Comparison of ENCODE assay signal across 2 cellular contexts in the genomic region with DNA sequence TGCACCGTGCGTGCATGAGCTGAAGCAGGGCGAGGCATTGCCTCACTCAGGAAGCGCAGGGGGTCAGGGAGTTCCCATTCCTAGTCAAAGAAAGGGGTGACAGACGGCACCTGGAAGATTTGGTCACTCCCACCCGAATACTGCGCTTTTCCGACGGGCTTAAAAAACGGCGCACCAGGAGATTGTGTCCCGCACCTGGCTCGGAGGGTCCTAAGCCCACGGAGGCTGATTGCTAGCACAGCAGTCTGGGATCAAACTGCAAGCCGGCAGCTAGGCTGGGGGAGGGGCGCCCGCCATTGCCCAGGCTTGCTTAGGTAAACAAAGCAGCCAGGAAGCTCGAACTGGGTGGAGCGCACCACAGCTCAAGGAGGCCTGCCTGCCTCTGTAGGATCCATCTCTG.
TF ChIP-seq lines count a peak whose summit lies in the region.
"Not testable (repeated sequence)": the region's sequence is repeated elsewhere in the genome, so short reads cannot be mapped to it uniquely, and the experiment has no call there.

No MANE protein-coding gene starts in this region.

TF ChIP-seq in K562, 482 proteins besides CTCF, POLR2A, EP300 and RAD21:
- 0 out of 4 replicates have a peak, but pooled peaks of 1 of the 2 experiments have one; percentile 12 for TF ChIP-seq NRF1 (conservative IDR thresholded peaks at IDR 0.05 in 1 of 2, IDR thresholded peaks at IDR 0.05 in 1 of 2)
- TF ChIP-seq POLR2G (IDR thresholded peaks at IDR 0.05; ENCODE audit: low read depth, low read length) = peak; percentile 39; the same call in 1 of the 2 replicates
- TF ChIP-seq ATF7 (IDR thresholded peaks at IDR 0.05) = peak; percentile 63
- 0 out of 2 replicates have a peak, but pooled peaks have one; percentile 25 for TF ChIP-seq RBFOX2 (IDR thresholded peaks at IDR 0.05; ENCODE audit: low read depth, low read length)
- TF ChIP-seq, protein P1, sequence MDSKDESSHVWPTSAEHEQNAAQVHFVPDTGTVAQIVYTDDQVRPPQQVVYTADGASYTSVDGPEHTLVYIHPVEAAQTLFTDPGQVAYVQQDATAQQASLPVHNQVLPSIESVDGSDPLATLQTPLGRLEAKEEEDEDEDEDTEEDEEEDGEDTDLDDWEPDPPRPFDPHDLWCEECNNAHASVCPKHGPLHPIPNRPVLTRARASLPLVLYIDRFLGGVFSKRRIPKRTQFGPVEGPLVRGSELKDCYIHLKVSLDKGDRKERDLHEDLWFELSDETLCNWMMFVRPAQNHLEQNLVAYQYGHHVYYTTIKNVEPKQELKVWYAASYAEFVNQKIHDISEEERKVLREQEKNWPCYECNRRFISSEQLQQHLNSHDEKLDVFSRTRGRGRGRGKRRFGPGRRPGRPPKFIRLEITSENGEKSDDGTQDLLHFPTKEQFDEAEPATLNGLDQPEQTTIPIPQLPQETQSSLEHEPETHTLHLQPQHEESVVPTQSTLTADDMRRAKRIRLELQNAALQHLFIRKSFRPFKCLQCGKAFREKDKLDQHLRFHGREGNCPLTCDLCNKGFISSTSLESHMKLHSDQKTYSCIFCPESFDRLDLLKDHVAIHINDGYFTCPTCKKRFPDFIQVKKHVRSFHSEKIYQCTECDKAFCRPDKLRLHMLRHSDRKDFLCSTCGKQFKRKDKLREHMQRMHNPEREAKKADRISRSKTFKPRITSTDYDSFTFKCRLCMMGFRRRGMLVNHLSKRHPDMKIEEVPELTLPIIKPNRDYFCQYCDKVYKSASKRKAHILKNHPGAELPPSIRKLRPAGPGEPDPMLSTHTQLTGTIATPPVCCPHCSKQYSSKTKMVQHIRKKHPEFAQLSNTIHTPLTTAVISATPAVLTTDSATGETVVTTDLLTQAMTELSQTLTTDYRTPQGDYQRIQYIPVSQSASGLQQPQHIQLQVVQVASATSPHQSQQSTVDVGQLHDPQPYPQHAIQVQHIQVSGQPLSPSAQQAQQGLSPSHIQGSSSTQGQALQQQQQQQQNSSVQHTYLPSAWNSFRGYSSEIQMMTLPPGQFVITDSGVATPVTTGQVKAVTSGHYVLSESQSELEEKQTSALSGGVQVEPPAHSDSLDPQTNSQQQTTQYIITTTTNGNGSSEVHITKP (IDR thresholded peaks at IDR 0.05; ENCODE audit: partially characterized antibody) = peak; percentile 90
- TF ChIP-seq FOXA3 (CRISPR knock-in tag; conservative IDR thresholded peaks at IDR 0.05 in 1 of 2, IDR thresholded peaks at IDR 0.05 in 1 of 2) = peak; percentile 23 to 90; a peak in 2 of 4 replicates
- 0 out of 4 replicates have a peak, but pooled peaks of 1 of the 2 experiments have one; percentile 28 for TF ChIP-seq FOXK2 (conservative IDR thresholded peaks at IDR 0.05 in 1 of 2, IDR thresholded peaks at IDR 0.05 in 1 of 2; ENCODE audit: low read depth in 2 of 2)

TF ChIP-seq in HepG2, 621 proteins besides CTCF, POLR2A, EP300 and RAD21 (continues in another document):
- not testable (repeated sequence) for TF ChIP-seq SOX6 (IDR thresholded peaks at IDR 0.05)
- TF ChIP-seq SOX6 (CRISPR knock-in tag; IDR thresholded peaks at IDR 0.05) (0 out of 2 replicates have a peak, but pooled peaks have one; percentile 11), FOXA3 (CRISPR knock-in tag; IDR thresholded peaks at IDR 0.05) (peak; percentile 82), ZMYM4 (CRISPR knock-in tag; IDR thresholded peaks at IDR 0.05) (peak; percentile 60; the same call in 1 of the 2 replicates), KAT8 (CRISPR knock-in tag; IDR thresholded peaks at IDR 0.05) (peak; percentile 31; the same call in 1 of the 2 replicates), MTA1 (CRISPR knock-in tag; IDR thresholded peaks at IDR 0.05; ENCODE audit: borderline replicate concordance) (peak; percentile 53; the same call in 1 of the 2 replicates), HNF4A (CRISPR knock-in tag; IDR thresholded peaks at IDR 0.05) (peak; percentile 24; the same call in 1 of the 2 replicates), KAT7 (CRISPR knock-in tag; IDR thresholded peaks at IDR 0.05; ENCODE audit: borderline replicate concordance) (0 out of 2 replicates have a peak, but pooled peaks have one; percentile 57), ZNF777 (CRISPR knock-in tag; IDR thresholded peaks at IDR 0.05) (peak; percentile 74), ELF1 (CRISPR knock-in tag; IDR thresholded peaks at IDR 0.05) (0 out of 2 replicates have a peak, but pooled peaks have one; percentile 40), RXRA (CRISPR knock-in tag; IDR thresholded peaks at IDR 0.05) (0 out of 2 replicates have a peak, but pooled peaks have one; percentile 28), KDM3A (CRISPR knock-in tag; IDR thresholded peaks at IDR 0.05; ENCODE audit: low read depth) (0 out of 2 replicates have a peak, but pooled peaks have one; percentile 33), ZNF782 (CRISPR knock-in tag; IDR thresholded peaks at IDR 0.05; ENCODE audit: borderline replicate concordance) (0 out of 2 replicates have a peak, but pooled peaks have one; percentile 20), GABPB1 (CRISPR knock-in tag; IDR thresholded peaks at IDR 0.05) (peak; percentile 65), ZNF501 (CRISPR knock-in tag; IDR thresholded peaks at IDR 0.05) (peak; percentile 61; the same call in 1 of the 2 replicates), GATAD2A (CRISPR knock-in tag; IDR thresholded peaks at IDR 0.05) (0 out of 2 replicates have a peak, but pooled peaks have one; percentile 9), KDM5B (CRISPR knock-in tag; IDR thresholded peaks at IDR 0.05; ENCODE audit: borderline replicate concordance) (0 out of 2 replicates have a peak, but pooled peaks have one; percentile 24)
- TF ChIP-seq, protein P2, sequence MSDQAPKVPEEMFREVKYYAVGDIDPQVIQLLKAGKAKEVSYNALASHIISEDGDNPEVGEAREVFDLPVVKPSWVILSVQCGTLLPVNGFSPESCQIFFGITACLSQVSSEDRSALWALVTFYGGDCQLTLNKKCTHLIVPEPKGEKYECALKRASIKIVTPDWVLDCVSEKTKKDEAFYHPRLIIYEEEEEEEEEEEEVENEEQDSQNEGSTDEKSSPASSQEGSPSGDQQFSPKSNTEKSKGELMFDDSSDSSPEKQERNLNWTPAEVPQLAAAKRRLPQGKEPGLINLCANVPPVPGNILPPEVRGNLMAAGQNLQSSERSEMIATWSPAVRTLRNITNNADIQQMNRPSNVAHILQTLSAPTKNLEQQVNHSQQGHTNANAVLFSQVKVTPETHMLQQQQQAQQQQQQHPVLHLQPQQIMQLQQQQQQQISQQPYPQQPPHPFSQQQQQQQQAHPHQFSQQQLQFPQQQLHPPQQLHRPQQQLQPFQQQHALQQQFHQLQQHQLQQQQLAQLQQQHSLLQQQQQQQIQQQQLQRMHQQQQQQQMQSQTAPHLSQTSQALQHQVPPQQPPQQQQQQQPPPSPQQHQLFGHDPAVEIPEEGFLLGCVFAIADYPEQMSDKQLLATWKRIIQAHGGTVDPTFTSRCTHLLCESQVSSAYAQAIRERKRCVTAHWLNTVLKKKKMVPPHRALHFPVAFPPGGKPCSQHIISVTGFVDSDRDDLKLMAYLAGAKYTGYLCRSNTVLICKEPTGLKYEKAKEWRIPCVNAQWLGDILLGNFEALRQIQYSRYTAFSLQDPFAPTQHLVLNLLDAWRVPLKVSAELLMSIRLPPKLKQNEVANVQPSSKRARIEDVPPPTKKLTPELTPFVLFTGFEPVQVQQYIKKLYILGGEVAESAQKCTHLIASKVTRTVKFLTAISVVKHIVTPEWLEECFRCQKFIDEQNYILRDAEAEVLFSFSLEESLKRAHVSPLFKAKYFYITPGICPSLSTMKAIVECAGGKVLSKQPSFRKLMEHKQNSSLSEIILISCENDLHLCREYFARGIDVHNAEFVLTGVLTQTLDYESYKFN (CRISPR knock-in tag; conservative IDR thresholded peaks at IDR 0.05) = peak; percentile 31; the same call in 1 of the 2 replicates
- TF ChIP-seq, protein P3, sequence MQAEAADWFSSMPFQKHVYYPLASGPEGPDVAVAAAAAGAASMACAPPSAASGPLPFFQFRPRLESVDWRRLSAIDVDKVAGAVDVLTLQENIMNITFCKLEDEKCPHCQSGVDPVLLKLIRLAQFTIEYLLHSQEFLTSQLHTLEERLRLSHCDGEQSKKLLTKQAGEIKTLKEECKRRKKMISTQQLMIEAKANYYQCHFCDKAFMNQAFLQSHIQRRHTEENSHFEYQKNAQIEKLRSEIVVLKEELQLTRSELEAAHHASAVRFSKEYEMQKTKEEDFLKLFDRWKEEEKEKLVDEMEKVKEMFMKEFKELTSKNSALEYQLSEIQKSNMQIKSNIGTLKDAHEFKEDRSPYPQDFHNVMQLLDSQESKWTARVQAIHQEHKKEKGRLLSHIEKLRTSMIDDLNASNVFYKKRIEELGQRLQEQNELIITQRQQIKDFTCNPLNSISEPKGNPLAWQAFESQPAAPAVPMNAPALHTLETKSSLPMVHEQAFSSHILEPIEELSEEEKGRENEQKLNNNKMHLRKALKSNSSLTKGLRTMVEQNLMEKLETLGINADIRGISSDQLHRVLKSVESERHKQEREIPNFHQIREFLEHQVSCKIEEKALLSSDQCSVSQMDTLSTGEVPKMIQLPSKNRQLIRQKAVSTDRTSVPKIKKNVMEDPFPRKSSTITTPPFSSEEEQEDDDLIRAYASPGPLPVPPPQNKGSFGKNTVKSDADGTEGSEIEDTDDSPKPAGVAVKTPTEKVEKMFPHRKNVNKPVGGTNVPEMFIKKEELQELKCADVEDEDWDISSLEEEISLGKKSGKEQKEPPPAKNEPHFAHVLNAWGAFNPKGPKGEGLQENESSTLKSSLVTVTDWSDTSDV (CRISPR knock-in tag; IDR thresholded peaks at IDR 0.05) = peak; percentile 48; the same call in 1 of the 2 replicates
- TF ChIP-seq, protein P4, sequence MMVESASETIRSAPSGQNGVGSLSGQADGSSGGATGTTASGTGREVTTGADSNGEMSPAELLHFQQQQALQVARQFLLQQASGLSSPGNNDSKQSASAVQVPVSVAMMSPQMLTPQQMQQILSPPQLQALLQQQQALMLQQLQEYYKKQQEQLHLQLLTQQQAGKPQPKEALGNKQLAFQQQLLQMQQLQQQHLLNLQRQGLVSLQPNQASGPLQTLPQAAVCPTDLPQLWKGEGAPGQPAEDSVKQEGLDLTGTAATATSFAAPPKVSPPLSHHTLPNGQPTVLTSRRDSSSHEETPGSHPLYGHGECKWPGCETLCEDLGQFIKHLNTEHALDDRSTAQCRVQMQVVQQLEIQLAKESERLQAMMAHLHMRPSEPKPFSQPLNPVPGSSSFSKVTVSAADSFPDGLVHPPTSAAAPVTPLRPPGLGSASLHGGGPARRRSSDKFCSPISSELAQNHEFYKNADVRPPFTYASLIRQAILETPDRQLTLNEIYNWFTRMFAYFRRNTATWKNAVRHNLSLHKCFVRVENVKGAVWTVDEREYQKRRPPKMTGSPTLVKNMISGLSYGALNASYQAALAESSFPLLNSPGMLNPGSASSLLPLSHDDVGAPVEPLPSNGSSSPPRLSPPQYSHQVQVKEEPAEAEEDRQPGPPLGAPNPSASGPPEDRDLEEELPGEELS (CRISPR knock-in tag; IDR thresholded peaks at IDR 0.05) = 0 out of 2 replicates have a peak, but pooled peaks have one; percentile 19
- TF ChIP-seq, protein P5, sequence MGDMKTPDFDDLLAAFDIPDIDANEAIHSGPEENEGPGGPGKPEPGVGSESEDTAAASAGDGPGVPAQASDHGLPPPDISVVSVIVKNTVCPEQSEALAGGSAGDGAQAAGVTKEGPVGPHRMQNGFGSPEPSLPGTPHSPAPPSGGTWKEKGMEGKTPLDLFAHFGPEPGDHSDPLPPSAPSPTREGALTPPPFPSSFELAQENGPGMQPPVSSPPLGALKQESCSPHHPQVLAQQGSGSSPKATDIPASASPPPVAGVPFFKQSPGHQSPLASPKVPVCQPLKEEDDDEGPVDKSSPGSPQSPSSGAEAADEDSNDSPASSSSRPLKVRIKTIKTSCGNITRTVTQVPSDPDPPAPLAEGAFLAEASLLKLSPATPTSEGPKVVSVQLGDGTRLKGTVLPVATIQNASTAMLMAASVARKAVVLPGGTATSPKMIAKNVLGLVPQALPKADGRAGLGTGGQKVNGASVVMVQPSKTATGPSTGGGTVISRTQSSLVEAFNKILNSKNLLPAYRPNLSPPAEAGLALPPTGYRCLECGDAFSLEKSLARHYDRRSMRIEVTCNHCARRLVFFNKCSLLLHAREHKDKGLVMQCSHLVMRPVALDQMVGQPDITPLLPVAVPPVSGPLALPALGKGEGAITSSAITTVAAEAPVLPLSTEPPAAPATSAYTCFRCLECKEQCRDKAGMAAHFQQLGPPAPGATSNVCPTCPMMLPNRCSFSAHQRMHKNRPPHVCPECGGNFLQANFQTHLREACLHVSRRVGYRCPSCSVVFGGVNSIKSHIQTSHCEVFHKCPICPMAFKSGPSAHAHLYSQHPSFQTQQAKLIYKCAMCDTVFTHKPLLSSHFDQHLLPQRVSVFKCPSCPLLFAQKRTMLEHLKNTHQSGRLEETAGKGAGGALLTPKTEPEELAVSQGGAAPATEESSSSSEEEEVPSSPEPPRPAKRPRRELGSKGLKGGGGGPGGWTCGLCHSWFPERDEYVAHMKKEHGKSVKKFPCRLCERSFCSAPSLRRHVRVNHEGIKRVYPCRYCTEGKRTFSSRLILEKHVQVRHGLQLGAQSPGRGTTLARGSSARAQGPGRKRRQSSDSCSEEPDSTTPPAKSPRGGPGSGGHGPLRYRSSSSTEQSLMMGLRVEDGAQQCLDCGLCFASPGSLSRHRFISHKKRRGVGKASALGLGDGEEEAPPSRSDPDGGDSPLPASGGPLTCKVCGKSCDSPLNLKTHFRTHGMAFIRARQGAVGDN (CRISPR knock-in tag; IDR thresholded peaks at IDR 0.05) = peak; percentile 55
- TF ChIP-seq, protein P6, sequence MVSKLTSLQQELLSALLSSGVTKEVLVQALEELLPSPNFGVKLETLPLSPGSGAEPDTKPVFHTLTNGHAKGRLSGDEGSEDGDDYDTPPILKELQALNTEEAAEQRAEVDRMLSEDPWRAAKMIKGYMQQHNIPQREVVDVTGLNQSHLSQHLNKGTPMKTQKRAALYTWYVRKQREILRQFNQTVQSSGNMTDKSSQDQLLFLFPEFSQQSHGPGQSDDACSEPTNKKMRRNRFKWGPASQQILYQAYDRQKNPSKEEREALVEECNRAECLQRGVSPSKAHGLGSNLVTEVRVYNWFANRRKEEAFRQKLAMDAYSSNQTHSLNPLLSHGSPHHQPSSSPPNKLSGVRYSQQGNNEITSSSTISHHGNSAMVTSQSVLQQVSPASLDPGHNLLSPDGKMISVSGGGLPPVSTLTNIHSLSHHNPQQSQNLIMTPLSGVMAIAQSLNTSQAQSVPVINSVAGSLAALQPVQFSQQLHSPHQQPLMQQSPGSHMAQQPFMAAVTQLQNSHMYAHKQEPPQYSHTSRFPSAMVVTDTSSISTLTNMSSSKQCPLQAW (CRISPR knock-in tag; IDR thresholded peaks at IDR 0.05) = peak; percentile 48; the same call in 1 of the 2 replicates
- TF ChIP-seq, protein P7, sequence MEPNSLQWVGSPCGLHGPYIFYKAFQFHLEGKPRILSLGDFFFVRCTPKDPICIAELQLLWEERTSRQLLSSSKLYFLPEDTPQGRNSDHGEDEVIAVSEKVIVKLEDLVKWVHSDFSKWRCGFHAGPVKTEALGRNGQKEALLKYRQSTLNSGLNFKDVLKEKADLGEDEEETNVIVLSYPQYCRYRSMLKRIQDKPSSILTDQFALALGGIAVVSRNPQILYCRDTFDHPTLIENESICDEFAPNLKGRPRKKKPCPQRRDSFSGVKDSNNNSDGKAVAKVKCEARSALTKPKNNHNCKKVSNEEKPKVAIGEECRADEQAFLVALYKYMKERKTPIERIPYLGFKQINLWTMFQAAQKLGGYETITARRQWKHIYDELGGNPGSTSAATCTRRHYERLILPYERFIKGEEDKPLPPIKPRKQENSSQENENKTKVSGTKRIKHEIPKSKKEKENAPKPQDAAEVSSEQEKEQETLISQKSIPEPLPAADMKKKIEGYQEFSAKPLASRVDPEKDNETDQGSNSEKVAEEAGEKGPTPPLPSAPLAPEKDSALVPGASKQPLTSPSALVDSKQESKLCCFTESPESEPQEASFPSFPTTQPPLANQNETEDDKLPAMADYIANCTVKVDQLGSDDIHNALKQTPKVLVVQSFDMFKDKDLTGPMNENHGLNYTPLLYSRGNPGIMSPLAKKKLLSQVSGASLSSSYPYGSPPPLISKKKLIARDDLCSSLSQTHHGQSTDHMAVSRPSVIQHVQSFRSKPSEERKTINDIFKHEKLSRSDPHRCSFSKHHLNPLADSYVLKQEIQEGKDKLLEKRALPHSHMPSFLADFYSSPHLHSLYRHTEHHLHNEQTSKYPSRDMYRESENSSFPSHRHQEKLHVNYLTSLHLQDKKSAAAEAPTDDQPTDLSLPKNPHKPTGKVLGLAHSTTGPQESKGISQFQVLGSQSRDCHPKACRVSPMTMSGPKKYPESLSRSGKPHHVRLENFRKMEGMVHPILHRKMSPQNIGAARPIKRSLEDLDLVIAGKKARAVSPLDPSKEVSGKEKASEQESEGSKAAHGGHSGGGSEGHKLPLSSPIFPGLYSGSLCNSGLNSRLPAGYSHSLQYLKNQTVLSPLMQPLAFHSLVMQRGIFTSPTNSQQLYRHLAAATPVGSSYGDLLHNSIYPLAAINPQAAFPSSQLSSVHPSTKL (CRISPR knock-in tag; IDR thresholded peaks at IDR 0.05) = peak; percentile 74
